16 cellular contexts compared by ENCODE assay signal in genomic region chr2:221264318-221264717, GRCh38.
"Had no signal": no experiment of that assay in that cellular context is flagged by ENCODE, and none has a peak within 500 bp of the region (broad histone marks: within the 10 kb centered on the region; RNA-seq: fewer than 3 reads in every experiment).

No MANE protein-coding gene starts in this region.

- H3K36me3 ChIP-seq: breast epithelium, prostate gland, spleen, stomach, upper lobe of right lung had no signal

- H3K4me1 Mint-ChIP-seq: activated CD4-positive, alpha-beta T cell treated with anti-CD3 and anti-CD28 coated beads, Interleukin-2, amount 10 ng/mL, durations not matched to agents 7 days and 5 days; activated naive CD8-positive, alpha-beta T cell treated with anti-CD3 and anti-CD28 coated beads for 36 hours had no signal

- H3K4me1 ChIP-seq: breast epithelium, prostate gland, stomach, testis, upper lobe of right lung had no signal

- H3K4me3 Mint-ChIP-seq: activated CD4-positive, alpha-beta T cell treated with anti-CD3 and anti-CD28 coated beads, Interleukin-2, amount 10 ng/mL, durations not matched to agents 7 days and 5 days; activated naive CD8-positive, alpha-beta T cell treated with anti-CD3 and anti-CD28 coated beads for 36 hours; natural killer cell treated with Interleukin-12 subunit alpha and Interleukin-12 subunit beta and Interleukin-15 and Interleukin-18, amount 100 ng/mL, for 72 hours; T-helper 2 cell treated with Interferon-gamma antibody and Interleukin-4, amounts not matched to agents 5 μg/mL and 100 μg/mL, for 36 hours had no signal

- H3K36me3 Mint-ChIP-seq: activated naive CD8-positive, alpha-beta T cell treated with anti-CD3 and anti-CD28 coated beads for 36 hours; natural killer cell treated with Interleukin-12 subunit alpha and Interleukin-12 subunit beta and Interleukin-15 and Interleukin-18, amount 100 ng/mL, for 72 hours had no signal

- H3K9me3 ChIP-seq: breast epithelium, prostate gland, spleen, stomach, testis, upper lobe of right lung had no signal

- DNase-seq: activated CD4-positive, alpha-beta T cell treated with anti-CD3 and anti-CD28 coated beads, Interleukin-2, amount 10 ng/mL, durations not matched to agents 7 days and 5 days; activated CD8-positive, alpha-beta memory T cell treated with anti-CD3 and anti-CD28 coated beads, Interleukin-2, amount 50 U/mL, for 48 hours; activated naive CD8-positive, alpha-beta T cell treated with anti-CD3 and anti-CD28 coated beads for 36 hours; cerebellar nuclear complex; kidney glomerular epithelial cell; mesenchymal stem cell; spleen; stimulated activated CD4-positive, alpha-beta T cell treated with anti-CD3 and anti-CD28 coated beads, Interleukin-2, amount 100 ng/mL, for 24 hours; stomach; SW 1271; testis; upper lobe of right lung had no signal

- H3K27me3 Mint-ChIP-seq: activated CD4-positive, alpha-beta T cell treated with anti-CD3 and anti-CD28 coated beads, Interleukin-2, amount 10 ng/mL, durations not matched to agents 7 days and 5 days; activated naive CD8-positive, alpha-beta T cell treated with anti-CD3 and anti-CD28 coated beads for 36 hours had no signal

- H3K27me3 ChIP-seq: spleen, stomach, testis, upper lobe of right lung had no signal

- H3K27ac Mint-ChIP-seq: activated CD4-positive, alpha-beta T cell treated with anti-CD3 and anti-CD28 coated beads, Interleukin-2, amount 10 ng/mL, durations not matched to agents 7 days and 5 days; activated naive CD8-positive, alpha-beta T cell treated with anti-CD3 and anti-CD28 coated beads for 36 hours; natural killer cell treated with Interleukin-12 subunit alpha and Interleukin-12 subunit beta and Interleukin-15 and Interleukin-18, amount 100 ng/mL, for 72 hours; T-helper 2 cell treated with Interferon-gamma antibody and Interleukin-4, amounts not matched to agents 5 μg/mL and 100 μg/mL, for 36 hours had no signal

- H3K27ac ChIP-seq: breast epithelium, prostate gland, spleen, stomach, testis, upper lobe of right lung had no signal

- H3K4me3 ChIP-seq: breast epithelium, prostate gland, spleen, stomach, testis, upper lobe of right lung had no signal

- H3K9me3 Mint-ChIP-seq: activated CD4-positive, alpha-beta T cell treated with anti-CD3 and anti-CD28 coated beads, Interleukin-2, amount 10 ng/mL, durations not matched to agents 7 days and 5 days; activated naive CD8-positive, alpha-beta T cell treated with anti-CD3 and anti-CD28 coated beads for 36 hours; T-helper 2 cell treated with Interferon-gamma antibody and Interleukin-4, amounts not matched to agents 5 μg/mL and 100 μg/mL, for 36 hours had no signal
